28 cellular contexts compared by ENCODE assay signal in the genomic region with DNA sequence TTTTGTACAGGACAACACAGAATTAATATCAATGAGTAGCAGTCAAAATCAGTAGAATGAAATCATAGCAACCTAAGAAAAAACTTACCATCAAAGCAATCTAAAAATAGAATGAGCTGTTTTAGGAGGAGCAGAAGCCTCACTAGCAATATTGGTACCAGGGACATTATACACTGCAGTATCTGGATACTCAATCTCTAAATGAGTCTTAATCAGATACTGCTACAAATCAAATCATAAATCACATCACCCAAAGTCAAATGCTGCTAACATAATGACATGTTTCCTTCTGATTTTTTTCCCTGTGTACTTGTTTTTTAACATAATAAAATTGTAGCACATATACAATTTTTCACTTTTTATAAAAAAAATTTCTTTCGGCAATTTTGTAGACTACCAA.
"Had no signal": no experiment of that assay in that cellular context is flagged by ENCODE, and none has a peak within 500 bp of the region (broad histone marks: within the 10 kb centered on the region; RNA-seq: fewer than 3 reads in every experiment).

No MANE protein-coding gene starts in this region.

- H3K9me3 ChIP-seq: breast epithelium, colonic mucosa, pancreas, psoas muscle, sigmoid colon, upper lobe of left lung, vagina had no signal

- ATAC-seq: activated CD8-positive, alpha-beta memory T cell treated with anti-CD3 and anti-CD28 coated beads, Interleukin-2, amount 10 ng/mL, durations not matched to agents 7 days and 5 days; left ventricle myocardium superior; pancreas; psoas muscle; stimulated activated memory B cell treated with anti-CD40 and anti-IgM and Interleukin-4, amounts not matched to agents 10 μg/mL and 1 μg/mL and 100 μg/mL, for 72 hours; stimulated activated naive CD8-positive, alpha-beta T cell treated with anti-CD3 and anti-CD28 coated beads, Interleukin-15, amount 100 ng/mL, for 72 hours; T-cell had no signal

- H3K4me3 ChIP-seq: breast epithelium, colonic mucosa, dorsolateral prefrontal cortex, hepatocyte, pancreas, psoas muscle, sigmoid colon, upper lobe of left lung, vagina had no signal

- H3K27ac Mint-ChIP-seq: activated CD8-positive, alpha-beta memory T cell treated with anti-CD3 and anti-CD28 coated beads, Interleukin-2, amount 10 ng/mL, durations not matched to agents 7 days and 5 days; stimulated activated memory B cell treated with anti-CD40 and anti-IgM and Interleukin-4, amounts not matched to agents 10 μg/mL and 1 μg/mL and 100 μg/mL, for 72 hours had no signal

- H3K4me3 Mint-ChIP-seq: activated CD8-positive, alpha-beta memory T cell treated with anti-CD3 and anti-CD28 coated beads, Interleukin-2, amount 10 ng/mL, durations not matched to agents 7 days and 5 days; central memory CD8-positive, alpha-beta T cell; neural crest cell; stimulated activated memory B cell treated with anti-CD40 and anti-IgM and Interleukin-4, amounts not matched to agents 10 μg/mL and 1 μg/mL and 100 μg/mL, for 72 hours; stimulated activated naive CD8-positive, alpha-beta T cell treated with anti-CD3 and anti-CD28 coated beads, Interleukin-15, amount 100 ng/mL, for 72 hours; T-cell had no signal

- H3K27ac ChIP-seq: breast epithelium, colonic mucosa, dorsolateral prefrontal cortex, hepatocyte, pancreas, psoas muscle, sigmoid colon, upper lobe of left lung, vagina, WERI-Rb-1 had no signal

- H3K27me3 Mint-ChIP-seq: activated CD8-positive, alpha-beta memory T cell treated with anti-CD3 and anti-CD28 coated beads, Interleukin-2, amount 10 ng/mL, durations not matched to agents 7 days and 5 days; central memory CD8-positive, alpha-beta T cell; stimulated activated memory B cell treated with anti-CD40 and anti-IgM and Interleukin-4, amounts not matched to agents 10 μg/mL and 1 μg/mL and 100 μg/mL, for 72 hours; stimulated activated naive CD8-positive, alpha-beta T cell treated with anti-CD3 and anti-CD28 coated beads, Interleukin-15, amount 100 ng/mL, for 72 hours; T-cell had no signal

- DNase-seq: activated CD4-positive, alpha-beta T cell treated with anti-CD3 and anti-CD28 coated beads for 48 hours; activated CD4-positive, alpha-beta T cell treated with anti-CD3 and anti-CD28 coated beads, Interleukin-2, amount 50 U/mL, for 48 hours; activated CD8-positive, alpha-beta memory T cell treated with anti-CD3 and anti-CD28 coated beads, Interleukin-2, amount 10 ng/mL, durations not matched to agents 7 days and 5 days; activated gamma-delta T cell treated with Interleukin-2 at 50 U/mL for 16 hours; activated naive CD4-positive, alpha-beta T cell treated with anti-CD3 and anti-CD28 coated beads, Interleukin-2, amount 50 U/mL, for 16 hours; colonic mucosa; dorsolateral prefrontal cortex; effector memory CD4-positive, alpha-beta T cell; glutamatergic neuron; islet precursor cell; left ventricle myocardium superior; nucleus accumbens; pancreas; psoas muscle; sigmoid colon; small intestine; stimulated activated CD4-positive, alpha-beta T cell treated with anti-CD3 and anti-CD28 coated beads, Interleukin-4, amount 100 ng/mL, for 24 hours; stimulated activated naive CD8-positive, alpha-beta T cell treated with anti-CD3 and anti-CD28 coated beads, Interleukin-15, amount 100 ng/mL, for 72 hours; substantia nigra; T-cell; upper lobe of left lung; WERI-Rb-1 had no signal

- H3K4me1 ChIP-seq: breast epithelium, colonic mucosa had no signal

- H2AFZ ChIP-seq: hepatocyte had no signal

- H3K36me3 ChIP-seq: breast epithelium had no signal

- H3K4me2 ChIP-seq: hepatocyte had no signal

- H3K9me3 Mint-ChIP-seq: central memory CD8-positive, alpha-beta T cell; neural crest cell; stimulated activated memory B cell treated with anti-CD40 and anti-IgM and Interleukin-4, amounts not matched to agents 10 μg/mL and 1 μg/mL and 100 μg/mL, for 72 hours; stimulated activated naive CD8-positive, alpha-beta T cell treated with anti-CD3 and anti-CD28 coated beads, Interleukin-15, amount 100 ng/mL, for 72 hours; T-cell had no signal

- H3K27me3 ChIP-seq: breast epithelium, colonic mucosa, dorsolateral prefrontal cortex, hepatocyte, pancreas, sigmoid colon, upper lobe of left lung, vagina had no signal
